22 cellular contexts compared by ENCODE assay signal in the genomic region with DNA sequence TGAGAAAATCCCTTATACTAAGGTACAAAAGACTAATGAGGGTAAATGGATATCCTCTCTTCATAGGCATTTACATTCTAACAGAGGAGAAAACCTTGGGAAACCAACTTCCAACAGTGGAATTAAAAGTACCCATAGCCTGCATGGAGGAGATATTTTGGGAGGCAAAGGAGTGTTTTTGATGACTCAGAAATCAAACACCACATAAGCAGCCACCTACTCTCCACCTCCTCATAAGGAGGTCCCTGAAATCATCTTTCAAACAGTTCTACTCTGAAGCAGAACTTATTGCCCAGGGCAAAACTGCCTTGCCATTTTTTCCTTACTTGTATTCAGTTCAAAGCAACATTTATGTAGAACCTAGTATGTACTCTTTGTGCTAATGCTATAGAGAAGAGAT.
"Had no signal": no experiment of that assay in that cellular context is flagged by ENCODE, and none has a peak within 500 bp of the region (broad histone marks: within the 10 kb centered on the region; RNA-seq: fewer than 3 reads in every experiment).

No MANE protein-coding gene starts in this region.

- H3K36me3 ChIP-seq: MG63 had no signal

- H3K4me3 ChIP-seq: MG63 had no signal

- H3K27me3 ChIP-seq: MG63 had no signal

- DNase-seq: KBM-7, MG63, NCI-H1092, NCI-H1105 treated with DMSO at 0.1 percent for 48 hours, NCI-H1417 treated with DMSO at 0.1 percent for 48 hours, NCI-H146, NCI-H1694 treated with DMSO at 0.1 percent for 48 hours, NCI-H1930, NCI-H2081, NCI-H2171, NCI-H226, NCI-H446, NCI-H510A, NCI-H524 treated with DMSO at 0.1 percent for 48 hours, NCI-H69, NCI-H774, SHP77, SK-N-SH, SW 1271 had no signal

- H3K4me2 ChIP-seq: SK-N-SH had no signal

- H3K9me3 ChIP-seq: MG63, SK-N-SH had no signal

- H3K27ac ChIP-seq: HL-60, RWPE1 had no signal

- FAIRE-seq: RCC 7860 had no signal
